In genomic region chr14:104757681-104758392, GRCh38 we compare ENCODE assay signal across 20 cellular contexts. TPM values are rescaled to one million over a fixed set of nuclear protein-coding genes. Genes with fewer than 3 reads are reported as not detected.
DNase-seq lines count a peak whose midpoint lies in the region; ATAC-seq and TF ChIP-seq lines count a peak whose summit lies in the region.
"Had no signal": no experiment of that assay in that cellular context is flagged by ENCODE, and none has a peak within 500 bp of the region (broad histone marks: within the 10 kb centered on the region; RNA-seq: fewer than 3 reads in every experiment).

No MANE protein-coding gene starts in this region.

- ATAC-seq in right cardiac atrium (no peak), left cardiac atrium (no peak), HG03565 (IDR thresholded peaks at IDR 0.05; ENCODE audit: unreplicated experiment) (no peak)
- ATAC-seq in activated CD8-positive, alpha-beta T cell treated with anti-CD3 and anti-CD28 coated beads for 36 hours: no peak
- ATAC-seq: PC-3 had no signal

- CTCF ChIA-PET in activated CD8-positive, alpha-beta T cell treated with anti-CD3 and anti-CD28 coated beads for 36 hours (lab: Charles Lee): interaction anchor here (0.7 to 1.9 kb wide), 4 partner anchors 11 to 70 kb away, joined by 4 to 10 read pairs (median 5); no protein-coding TSS in a partner anchor

- H2BK120ac ChIP-seq in mesendoderm (ENCODE audit: low read depth, low read length): no peak overlapping the region

- H3K4me1 ChIP-seq in right cardiac atrium (ENCODE audit: control insufficient read depth, insufficient read depth, low read length): no peaks in the 10 kb centered on the region
- H3K4me1 ChIP-seq in osteoblast (ENCODE audit: insufficient read depth, low read length): peaks cover 9% of the 10 kb centered on the region
- peaks cover 4% of the 10 kb centered on the region for H3K4me1 ChIP-seq in mesendoderm (ENCODE audit: control insufficient read depth, low read depth, low read length)

- H3K36me3 ChIP-seq in osteoblast (ENCODE audit: insufficient read depth, low read length) (peaks cover 38% of the 10 kb centered on the region), mesendoderm (ENCODE audit: control insufficient read depth, insufficient read depth, low read length) (peaks cover 8% of the 10 kb centered on the region)

- H3K23ac ChIP-seq in mesendoderm (ENCODE audit: low read length): no peak overlapping the region

- TF ChIP-seq CTCF in activated CD8-positive, alpha-beta T cell treated with anti-CD3 and anti-CD28 coated beads for 36 hours (IDR thresholded peaks at IDR 0.05): no peak
- TF ChIP-seq CTCF in osteoblast (IDR thresholded peaks at IDR 0.05; ENCODE audit: extremely low read depth, low read depth, low read length) (no peak), osteocyte (IDR thresholded peaks at IDR 0.05) (no peak)

- H3K4me2 ChIP-seq in osteoblast (ENCODE audit: insufficient read depth, low read length): no peak overlapping the region
- H3K4me2 ChIP-seq in mesendoderm (ENCODE audit: low read length): no peak overlapping the region

- no peak overlapping the region for H3K4ac ChIP-seq in mesendoderm (ENCODE audit: low read depth, low read length)

- no peak overlapping the region for H3K9ac ChIP-seq in mesendoderm (ENCODE audit: low read length)

- peaks cover 48% of the 10 kb centered on the region for H3K36me3 Mint-ChIP-seq in activated CD8-positive, alpha-beta T cell treated with anti-CD3 and anti-CD28 coated beads for 36 hours (ENCODE audit: low read depth)
- peaks cover 27% of the 10 kb centered on the region for H3K36me3 Mint-ChIP-seq in osteocyte (ENCODE audit: unreplicated experiment)

- POLR2A ChIA-PET in activated CD8-positive, alpha-beta T cell treated with anti-CD3 and anti-CD28 coated beads for 36 hours (lab: Charles Lee): interaction anchor here (1.0 to 1.1 kb wide), 3 partner anchors 11 to 38 kb away, joined by 3 to 4 read pairs (median 3); no protein-coding TSS in a partner anchor

- H3K56ac ChIP-seq in mesendoderm (ENCODE audit: low read length): no peak overlapping the region

- 91% methylated on average over 19 of the region's 19 CpGs for WGBS in right cardiac atrium
- WGBS in mesendoderm (ENCODE audit: extremely low coverage, insufficient coverage, low lambda C conversion rate): no CpG with 5 or more reads among the region's 19 CpGs

- peaks cover 31% of the 10 kb centered on the region for H3K79me1 ChIP-seq in mesendoderm (ENCODE audit: low read length)

- no peak overlapping the region for H4K8ac ChIP-seq in mesendoderm (ENCODE audit: low read depth, low read length)

- peaks cover 39% of the 10 kb centered on the region for H3K4me1 Mint-ChIP-seq in activated CD8-positive, alpha-beta T cell treated with anti-CD3 and anti-CD28 coated beads for 36 hours (ENCODE audit: low read depth)
- H3K4me1 Mint-ChIP-seq in osteocyte (ENCODE audit: unreplicated experiment): peaks cover 18% of the 10 kb centered on the region

- H3K9me3 ChIP-seq in right cardiac atrium (ENCODE audit: control insufficient read depth, low read length): no peaks in the 10 kb centered on the region
- no peaks in the 10 kb centered on the region for H3K9me3 ChIP-seq in osteoblast (ENCODE audit: low read depth, low read length)

- no peak overlapping the region for H2AFZ ChIP-seq in osteoblast (ENCODE audit: low read length)

- no peak overlapping the region for H2BK5ac ChIP-seq in mesendoderm (ENCODE audit: low read length)

- no peak overlapping the region for H3K18ac ChIP-seq in mesendoderm (ENCODE audit: low read length)

- peak overlapping the region; percentile 88 for H3K27ac Mint-ChIP-seq in activated CD8-positive, alpha-beta T cell treated with anti-CD3 and anti-CD28 coated beads for 36 hours
- no peak overlapping the region for H3K27ac Mint-ChIP-seq in osteocyte (ENCODE audit: unreplicated experiment)
- H3K27ac Mint-ChIP-seq: HFFc6 had no signal

- H3K4me3 Mint-ChIP-seq in activated CD8-positive, alpha-beta T cell treated with anti-CD3 and anti-CD28 coated beads for 36 hours: no peak overlapping the region
- no peak overlapping the region for H3K4me3 Mint-ChIP-seq in osteocyte (ENCODE audit: unreplicated experiment)
- H3K4me3 Mint-ChIP-seq: HFFc6 had no signal

- H3K27me3 Mint-ChIP-seq in activated CD8-positive, alpha-beta T cell treated with anti-CD3 and anti-CD28 coated beads for 36 hours: no peaks in the 10 kb centered on the region
- H3K27me3 Mint-ChIP-seq in osteocyte (ENCODE audit: unreplicated experiment): no peaks in the 10 kb centered on the region

- H3K27me3 ChIP-seq in right cardiac atrium (ENCODE audit: control insufficient read depth, insufficient read depth) (no peaks in the 10 kb centered on the region), osteoblast (ENCODE audit: insufficient read depth, low read length) (no peaks in the 10 kb centered on the region), mesendoderm (ENCODE audit: insufficient read depth, low read length, poor library complexity) (no peaks in the 10 kb centered on the region)

- H3K79me2 ChIP-seq in osteoblast (ENCODE audit: insufficient read depth, low read length): peaks cover 62% of the 10 kb centered on the region
- H3K79me2 ChIP-seq in mesendoderm (ENCODE audit: control insufficient read depth, insufficient read depth, low read length): peaks cover 32% of the 10 kb centered on the region

- no peaks in the 10 kb centered on the region for H3K9me3 Mint-ChIP-seq in activated CD8-positive, alpha-beta T cell treated with anti-CD3 and anti-CD28 coated beads for 36 hours
- no peaks in the 10 kb centered on the region for H3K9me3 Mint-ChIP-seq in osteocyte (ENCODE audit: unreplicated experiment)
- H3K9me3 Mint-ChIP-seq: HFFc6 had no signal

- H2AK5ac ChIP-seq in mesendoderm (ENCODE audit: low read length): no peak overlapping the region

- intact Hi-C loops in right cardiac atrium (cut with DNase I): loop anchor here in 1 of 4 donors (5.0 kb wide), 1 partner anchor 34 kb away; no protein-coding TSS in a partner anchor
- intact Hi-C loops in left cardiac atrium (cut with DNase I): no loop called here
- intact Hi-C loops in activated CD8-positive, alpha-beta T cell treated with anti-CD3 and anti-CD28 coated beads for 36 hours (cut with micrococcal nuclease): no loop called here

- no peak overlapping the region for H4K5ac ChIP-seq in mesendoderm (ENCODE audit: low read length)

- H3K4me3 ChIP-seq in right cardiac atrium (ENCODE audit: low read length): no peak overlapping the region
- peak overlapping the region; percentile 97 for H3K4me3 ChIP-seq in Jurkat, Clone E6-1 (ENCODE audit: low read length)
- no peak overlapping the region for H3K4me3 ChIP-seq in osteoblast (ENCODE audit: insufficient read depth, low read length)
- H3K4me3 ChIP-seq in mesendoderm (ENCODE audit: low read length): no peak overlapping the region

- DNase-seq in right cardiac atrium: peak in 2 of 3 donors; percentile 34 to 47
- no peak for DNase-seq in left cardiac atrium
- no peak for DNase-seq in Jurkat, Clone E6-1 (ENCODE audit: low read depth, low spot score)
- DNase-seq in activated CD8-positive, alpha-beta T cell treated with anti-CD3 and anti-CD28 coated beads for 36 hours: no peak
- DNase-seq in osteoblast (ENCODE audit: insufficient read length, low spot score, missing footprints): peak; percentile 19
- no peak for DNase-seq in mesendoderm
- no peak for DNase-seq in osteocyte (ENCODE audit: extremely low spot score, unreplicated experiment)
- DNase-seq: ACHN, HFFc6, KG1, NCI-H1417 treated with DMSO at 0.1 percent for 48 hours, NCI-H187 treated with DMSO at 0.1 percent for 48 hours, NCI-H2227 treated with DMSO at 0.1 percent for 48 hours, NCI-H524, NCI-H82, PC-3, RPMI8226, SIG-M5 had no signal

- H2BK15ac ChIP-seq in mesendoderm (replicated peaks; ENCODE audit: low read depth): no peak overlapping the region

- H3K27ac ChIP-seq in right cardiac atrium (ENCODE audit: low read length) (no peak overlapping the region), osteoblast (ENCODE audit: low read depth, low read length) (no peak overlapping the region), mesendoderm (ENCODE audit: low read depth, low read length) (no peak overlapping the region)
- H3K27ac ChIP-seq: C4-2B had no signal

- peaks cover 56% of the 10 kb centered on the region for H4K20me1 ChIP-seq in osteoblast (ENCODE audit: insufficient read depth, low read length)

RNA-seq across cellular contexts. Expression of gene SIVA1, which starts 4.9 kb away (rescaled TPM):
- total RNA-seq in right cardiac atrium (10 to 100 TPM; 74.6 to 88.5 (median 85.1) TPM), left cardiac atrium (10 to 100 TPM; 67.6 to 68.7 TPM), osteoblast (57.2 and 62.2 TPM in 2 replicates), osteocyte (50.1 and 52.3 TPM in 2 replicates)
- polyA plus RNA-seq in right cardiac atrium: 201 TPM
- 269 TPM for polyA plus RNA-seq in Jurkat, Clone E6-1 (2012; ENCODE audit: insufficient read depth, insufficient read length)
- total RNA-seq in activated CD8-positive, alpha-beta T cell treated with anti-CD3 and anti-CD28 coated beads for 36 hours: 100 to 1,000 TPM; 115 to 125 TPM
- 151 TPM for polyA plus RNA-seq in mesendoderm (2013, experiment 1 of 2)
- 147 TPM for polyA plus RNA-seq in mesendoderm (2013, experiment 2 of 2)

RNA-seq across cellular contexts. Expression of gene ADSS1, which starts 33.8 kb away (rescaled TPM):
- total RNA-seq in right cardiac atrium (100 to 1,000 TPM; 156 to 212 (median 188) TPM), left cardiac atrium (100 to 1,000 TPM in 1 of 2 donors, 10 to 100 TPM in 1; 86.2 to 102 TPM), osteoblast (2.1 and 4.3 TPM in 2 replicates), osteocyte (3.7 and 4.5 TPM in 2 replicates)
- polyA plus RNA-seq in right cardiac atrium: 217 TPM
- 1.5 TPM for polyA plus RNA-seq in Jurkat, Clone E6-1 (2012; ENCODE audit: insufficient read depth, insufficient read length)
- total RNA-seq in activated CD8-positive, alpha-beta T cell treated with anti-CD3 and anti-CD28 coated beads for 36 hours: 1 to 10 TPM; 2.7 to 3.0 TPM
- polyA plus RNA-seq in mesendoderm (2013, experiment 1 of 2): 2.0 TPM
- polyA plus RNA-seq in mesendoderm (2013, experiment 2 of 2): 2.1 TPM

RNA-seq across cellular contexts. Expression of gene AKT1, which starts 37.7 kb away (rescaled TPM):
- 100 to 1,000 TPM; 120 to 154 (median 126) TPM for total RNA-seq in right cardiac atrium
- 101 TPM for polyA plus RNA-seq in right cardiac atrium
- 100 to 1,000 TPM; 113 to 127 TPM for total RNA-seq in left cardiac atrium
- 149 TPM for polyA plus RNA-seq in Jurkat, Clone E6-1 (2012; ENCODE audit: insufficient read depth, insufficient read length)
- total RNA-seq in activated CD8-positive, alpha-beta T cell treated with anti-CD3 and anti-CD28 coated beads for 36 hours: 100 to 1,000 TPM; 116 to 121 TPM
- 156 and 188 TPM in 2 replicates for total RNA-seq in osteoblast
- polyA plus RNA-seq in mesendoderm (2013, experiment 1 of 2): 32.4 TPM
- polyA plus RNA-seq in mesendoderm (2013, experiment 2 of 2): 32.3 TPM
- total RNA-seq in osteocyte: 157 and 160 TPM in 2 replicates

RNA-seq across cellular contexts. Expression of gene ZBTB42, which starts 43.1 kb away (rescaled TPM):
- 1 to 10 TPM; 6.0 to 7.7 (median 6.6) TPM for total RNA-seq in right cardiac atrium
- 5.3 TPM for polyA plus RNA-seq in right cardiac atrium
- 1 to 10 TPM; 5.2 to 8.1 TPM for total RNA-seq in left cardiac atrium
- 4.2 TPM for polyA plus RNA-seq in Jurkat, Clone E6-1 (2012; ENCODE audit: insufficient read depth, insufficient read length)
- 1 to 10 TPM; 1.3 TPM for total RNA-seq in activated CD8-positive, alpha-beta T cell treated with anti-CD3 and anti-CD28 coated beads for 36 hours
- total RNA-seq in osteoblast: 2.9 TPM in 2 replicates
- polyA plus RNA-seq in mesendoderm (2013, experiment 1 of 2): 0.67 TPM
- 0.73 TPM for polyA plus RNA-seq in mesendoderm (2013, experiment 2 of 2)
- total RNA-seq in osteocyte: 2.7 and 3.1 TPM in 2 replicates

Comparison
In these comparisons a context has a peak if more than half of its experiments do, and no peak if none do; other contexts are left out.
1. DNase-seq: peak in right cardiac atrium (2 of 3) and osteoblast (single experiment); none in left cardiac atrium (single experiment), Jurkat, Clone E6-1 (single experiment), activated CD8-positive, alpha-beta T cell treated with anti-CD3 and anti-CD28 coated beads for 36 hours (single experiment), mesendoderm (single experiment) and osteocyte (single experiment).
2. RNA of gene ADSS1, which starts 33.8 kb away (total RNA-seq): 156 to 212 TPM in right cardiac atrium and 86.2 to 102 TPM in left cardiac atrium; 2.1 to 4.3 TPM in osteoblast, 3.7 to 4.5 TPM in osteocyte and 2.7 to 3.0 TPM in activated CD8-positive, alpha-beta T cell treated with anti-CD3 and anti-CD28 coated beads for 36 hours; every median in the first group is over 10 times any median in the second.